In the genomic region with DNA sequence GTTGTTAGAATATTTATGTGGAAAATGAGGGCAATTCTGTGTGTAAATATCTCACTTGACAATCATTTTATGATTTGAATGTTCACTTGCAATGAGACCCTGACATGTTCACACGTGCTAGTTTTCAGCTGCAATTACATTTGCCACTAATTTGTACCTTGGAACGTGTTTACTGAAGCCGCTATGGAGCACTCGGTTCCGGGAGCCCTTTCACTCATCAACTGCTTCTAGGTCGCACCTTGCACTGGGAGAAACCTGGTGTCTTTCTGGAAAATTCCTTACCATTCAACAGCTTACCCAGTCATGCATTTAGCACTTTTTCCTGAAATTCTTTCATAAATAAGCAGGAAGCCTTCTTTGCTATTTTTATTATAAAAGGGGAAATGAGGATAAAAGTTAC, we compare ENCODE assay signal across 18 cellular contexts.
"Had no signal": no experiment of that assay in that cellular context is flagged by ENCODE, and none has a peak within 500 bp of the region (broad histone marks: within the 10 kb centered on the region; RNA-seq: fewer than 3 reads in every experiment).

No MANE protein-coding gene starts in this region.

- H3K4me3 ChIP-seq: cardiac muscle cell, left ventricle myocardium inferior, pancreas had no signal

- H3K9me3 ChIP-seq: left ventricle myocardium inferior, pancreas had no signal

- DNase-seq: activated B cell treated with CpG ODN at 0.5 μM for 24 hours; activated CD4-positive, alpha-beta T cell treated with anti-CD3 and anti-CD28 coated beads, Interleukin-2, amount 10 ng/mL, durations not matched to agents 7 days and 5 days; activated naive CD4-positive, alpha-beta T cell treated with anti-CD3 and anti-CD28 coated beads, Interleukin-2, amount 10 ng/mL, durations not matched to agents 7 days and 5 days; activated T-cell treated with anti-CD3 and anti-CD28 coated beads for 4 hours; effector CD4-positive, alpha-beta T cell; foreskin keratinocyte; left ventricle myocardium inferior; mesenchymal stem cell; nephron progenitor cell; pancreas; stimulated activated CD4-positive, alpha-beta T cell treated with anti-CD3 and anti-CD28 coated beads, Interleukin-2, amount 100 ng/mL, for 24 hours; stimulated activated naive B cell treated with anti-CD40 and anti-IgM and Interleukin-4, amounts not matched to agents 10 μg/mL and 1 μg/mL and 100 μg/mL, for 72 hours; trophoblast cell had no signal

- H3K27ac Mint-ChIP-seq: activated B cell treated with CpG ODN at 0.5 μM for 24 hours; activated CD4-positive, alpha-beta T cell treated with anti-CD3 and anti-CD28 coated beads, Interleukin-2, amount 10 ng/mL, durations not matched to agents 7 days and 5 days; activated naive CD4-positive, alpha-beta T cell treated with anti-CD3 and anti-CD28 coated beads, Interleukin-2, amount 10 ng/mL, durations not matched to agents 7 days and 5 days; activated T-helper 17 cell treated with anti-CD3 and anti-CD28 coated beads, Interleukin-2, amount 50 U/mL, for 72 hours; nephron progenitor cell; stimulated activated naive B cell treated with anti-CD40 and anti-IgM and Interleukin-4, amounts not matched to agents 10 μg/mL and 1 μg/mL and 100 μg/mL, for 72 hours had no signal

- H3K27me3 Mint-ChIP-seq: activated B cell treated with CpG ODN at 0.5 μM for 24 hours; activated CD4-positive, alpha-beta T cell treated with anti-CD3 and anti-CD28 coated beads, Interleukin-2, amount 10 ng/mL, durations not matched to agents 7 days and 5 days; activated T-helper 17 cell treated with anti-CD3 and anti-CD28 coated beads, Interleukin-2, amount 50 U/mL, for 72 hours; stimulated activated naive B cell treated with anti-CD40 and anti-IgM and Interleukin-4, amounts not matched to agents 10 μg/mL and 1 μg/mL and 100 μg/mL, for 72 hours had no signal

- H3K27ac ChIP-seq: cardiac muscle cell, foreskin keratinocyte, left ventricle myocardium inferior, pancreas had no signal

- H3K36me3 ChIP-seq: cardiac muscle cell, left ventricle myocardium inferior, pancreas had no signal

- ATAC-seq: activated T-helper 17 cell treated with anti-CD3 and anti-CD28 coated beads, Interleukin-2, amount 50 U/mL, for 72 hours; foreskin keratinocyte; pancreas; stimulated activated naive B cell treated with anti-CD40 and anti-IgM and Interleukin-4, amounts not matched to agents 10 μg/mL and 1 μg/mL and 100 μg/mL, for 72 hours had no signal

- H3K27me3 ChIP-seq: cardiac muscle cell, pancreas had no signal

- H3K9me3 Mint-ChIP-seq: activated B cell treated with CpG ODN at 0.5 μM for 24 hours; activated CD4-positive, alpha-beta T cell treated with anti-CD3 and anti-CD28 coated beads, Interleukin-2, amount 10 ng/mL, durations not matched to agents 7 days and 5 days; activated naive CD4-positive, alpha-beta T cell treated with anti-CD3 and anti-CD28 coated beads, Interleukin-2, amount 10 ng/mL, durations not matched to agents 7 days and 5 days; activated T-helper 17 cell treated with anti-CD3 and anti-CD28 coated beads, Interleukin-2, amount 50 U/mL, for 72 hours; nephron progenitor cell; stimulated activated naive B cell treated with anti-CD40 and anti-IgM and Interleukin-4, amounts not matched to agents 10 μg/mL and 1 μg/mL and 100 μg/mL, for 72 hours had no signal

- H3K4me1 Mint-ChIP-seq: activated T-helper 17 cell treated with anti-CD3 and anti-CD28 coated beads, Interleukin-2, amount 50 U/mL, for 72 hours had no signal

- FAIRE-seq: colon, endothelial cell of umbilical vein, islet of Langerhans, pancreas had no signal

- H3K4me1 ChIP-seq: foreskin keratinocyte, pancreas had no signal

- H3K36me3 Mint-ChIP-seq: activated naive CD4-positive, alpha-beta T cell treated with anti-CD3 and anti-CD28 coated beads, Interleukin-2, amount 10 ng/mL, durations not matched to agents 7 days and 5 days; stimulated activated naive B cell treated with anti-CD40 and anti-IgM and Interleukin-4, amounts not matched to agents 10 μg/mL and 1 μg/mL and 100 μg/mL, for 72 hours had no signal

- H3K4me3 Mint-ChIP-seq: activated B cell treated with CpG ODN at 0.5 μM for 24 hours; activated CD4-positive, alpha-beta T cell treated with anti-CD3 and anti-CD28 coated beads, Interleukin-2, amount 10 ng/mL, durations not matched to agents 7 days and 5 days; activated naive CD4-positive, alpha-beta T cell treated with anti-CD3 and anti-CD28 coated beads, Interleukin-2, amount 10 ng/mL, durations not matched to agents 7 days and 5 days; activated T-helper 17 cell treated with anti-CD3 and anti-CD28 coated beads, Interleukin-2, amount 50 U/mL, for 72 hours; nephron progenitor cell; stimulated activated naive B cell treated with anti-CD40 and anti-IgM and Interleukin-4, amounts not matched to agents 10 μg/mL and 1 μg/mL and 100 μg/mL, for 72 hours had no signal
